In genomic region chr13:42720116-42720857, GRCh38 we compare ENCODE assay signal across 9 cellular contexts.
DNase-seq lines count a peak whose midpoint lies in the region; ATAC-seq and TF ChIP-seq lines count a peak whose summit lies in the region.
"Had no signal": no experiment of that assay in that cellular context is flagged by ENCODE, and none has a peak within 500 bp of the region (broad histone marks: within the 10 kb centered on the region; RNA-seq: fewer than 3 reads in every experiment).

No MANE protein-coding gene starts in this region.

- no peaks in the 10 kb centered on the region for H3K36me3 Mint-ChIP-seq in activated T-helper 2 cell treated with anti-CD3 and anti-CD28 coated beads, Interferon-gamma antibody, Interleukin-2, Interleukin-4, amounts not matched to agents 10 μg/mL and 5 μg/mL and 100 μg/mL, durations not matched to agents 14 hours and 24 hours and 36 hours (ENCODE audit: low read depth)
- H3K36me3 Mint-ChIP-seq: activated naive CD4-positive, alpha-beta T cell treated with anti-CD3 and anti-CD28 coated beads, Interleukin-2, amount 50 U/mL, for 24 hours had no signal

- no peak overlapping the region for H3K4me3 ChIP-seq in AG09309 (ENCODE audit: control insufficient read depth, low read depth, low read length)
- no peak overlapping the region for H3K4me3 ChIP-seq in kidney epithelial cell (ENCODE audit: low read depth, low read length)

- H3K4me3 Mint-ChIP-seq in activated T-helper 2 cell treated with anti-CD3 and anti-CD28 coated beads, Interferon-gamma antibody, Interleukin-2, Interleukin-4, amounts not matched to agents 10 μg/mL and 5 μg/mL and 100 μg/mL, durations not matched to agents 14 hours and 24 hours and 36 hours (ENCODE audit: low read depth): no peak overlapping the region
- H3K4me3 Mint-ChIP-seq: activated naive CD4-positive, alpha-beta T cell treated with anti-CD3 and anti-CD28 coated beads, Interleukin-2, amount 50 U/mL, for 24 hours had no signal

- peaks cover 12% of the 10 kb centered on the region for H3K27me3 Mint-ChIP-seq in activated T-helper 2 cell treated with anti-CD3 and anti-CD28 coated beads, Interferon-gamma antibody, Interleukin-2, Interleukin-4, amounts not matched to agents 10 μg/mL and 5 μg/mL and 100 μg/mL, durations not matched to agents 14 hours and 24 hours and 36 hours (ENCODE audit: low read depth)

- no peaks in the 10 kb centered on the region for H3K9me3 Mint-ChIP-seq in activated T-helper 2 cell treated with anti-CD3 and anti-CD28 coated beads, Interferon-gamma antibody, Interleukin-2, Interleukin-4, amounts not matched to agents 10 μg/mL and 5 μg/mL and 100 μg/mL, durations not matched to agents 14 hours and 24 hours and 36 hours
- H3K9me3 Mint-ChIP-seq: activated naive CD4-positive, alpha-beta T cell treated with anti-CD3 and anti-CD28 coated beads, Interleukin-2, amount 50 U/mL, for 24 hours had no signal

- ATAC-seq in HG03280 (IDR thresholded peaks at IDR 0.05; ENCODE audit: unreplicated experiment): peak; percentile 63
- ATAC-seq in GM21381 (IDR thresholded peaks at IDR 0.05; ENCODE audit: unreplicated experiment): no peak
- no peak for ATAC-seq in GM19324 (IDR thresholded peaks at IDR 0.05; ENCODE audit: low FRiP score, unreplicated experiment)

- H3K27me3 ChIP-seq in kidney epithelial cell (ENCODE audit: control insufficient read depth, insufficient read depth, low read length): no peaks in the 10 kb centered on the region

- DNase-seq in AG09309 (ENCODE audit: low read depth) (peak; percentile 95), SKM-1 treated with dmso at 0.1 percent for 144 hours (lab: John Stamatoyannopoulos, UW; ENCODE audit: unreplicated experiment) (peak; percentile 70), kidney epithelial cell (ENCODE audit: low read depth) (peak; percentile 38), medulla oblongata (ENCODE audit: extremely low spot score) (no peak)
- DNase-seq in activated T-helper 2 cell treated with anti-CD3 and anti-CD28 coated beads, Interferon-gamma antibody, Interleukin-2, Interleukin-4, amounts not matched to agents 10 μg/mL and 5 μg/mL and 100 μg/mL, durations not matched to agents 14 hours and 24 hours and 36 hours (ENCODE audit: low spot score): no peak

- no peaks in the 10 kb centered on the region for H3K36me3 ChIP-seq in kidney epithelial cell (ENCODE audit: control insufficient read depth, insufficient read depth, low read length)

- TF ChIP-seq CTCF in AG09309 (IDR thresholded peaks at IDR 0.05; ENCODE audit: control insufficient read depth, insufficient read depth, low read depth, low read length, missing control alignments): no peak
- TF ChIP-seq CTCF in kidney epithelial cell (IDR thresholded peaks at IDR 0.05; ENCODE audit: insufficient read depth, low read length, poor library complexity, severe bottlenecking): no peak

- intact Hi-C loops in activated T-helper 2 cell treated with anti-CD3 and anti-CD28 coated beads, Interferon-gamma antibody, Interleukin-2, Interleukin-4, amounts not matched to agents 10 μg/mL and 5 μg/mL and 100 μg/mL, durations not matched to agents 14 hours and 24 hours and 36 hours (cut with micrococcal nuclease): no loop called here

- H3K4me1 Mint-ChIP-seq in activated T-helper 2 cell treated with anti-CD3 and anti-CD28 coated beads, Interferon-gamma antibody, Interleukin-2, Interleukin-4, amounts not matched to agents 10 μg/mL and 5 μg/mL and 100 μg/mL, durations not matched to agents 14 hours and 24 hours and 36 hours (ENCODE audit: low read depth): peaks cover 7% of the 10 kb centered on the region
- H3K4me1 Mint-ChIP-seq: activated naive CD4-positive, alpha-beta T cell treated with anti-CD3 and anti-CD28 coated beads, Interleukin-2, amount 50 U/mL, for 24 hours had no signal

- H3K27ac Mint-ChIP-seq in activated T-helper 2 cell treated with anti-CD3 and anti-CD28 coated beads, Interferon-gamma antibody, Interleukin-2, Interleukin-4, amounts not matched to agents 10 μg/mL and 5 μg/mL and 100 μg/mL, durations not matched to agents 14 hours and 24 hours and 36 hours: no peak overlapping the region
- H3K27ac Mint-ChIP-seq: activated naive CD4-positive, alpha-beta T cell treated with anti-CD3 and anti-CD28 coated beads, Interleukin-2, amount 50 U/mL, for 24 hours had no signal

Comparison
In these comparisons a context has a peak if more than half of its experiments do, and no peak if none do; other contexts are left out.
1. DNase-seq: peak in AG09309 (single experiment), SKM-1 treated with dmso at 0.1 percent for 144 hours (single experiment) and kidney epithelial cell (single experiment); none in medulla oblongata (single experiment) and activated T-helper 2 cell treated with anti-CD3 and anti-CD28 coated beads, Interferon-gamma antibody, Interleukin-2, Interleukin-4, amounts not matched to agents 10 μg/mL and 5 μg/mL and 100 μg/mL, durations not matched to agents 14 hours and 24 hours and 36 hours (single experiment).